Comparison of ENCODE assay signal across 12 cellular contexts in genomic region chr1:17605582-17606344, GRCh38.
A peak's percentile ranks its signal among the peaks of the same experiment; 100 is the strongest.
DNase-seq lines count a peak whose midpoint lies in the region; ATAC-seq and TF ChIP-seq lines count a peak whose summit lies in the region.
"Had no signal": no experiment of that assay in that cellular context is flagged by ENCODE, and none has a peak within 500 bp of the region (broad histone marks: within the 10 kb centered on the region; RNA-seq: fewer than 3 reads in every experiment).

No MANE protein-coding gene starts in this region.

- no peak for TF ChIP-seq POLR2A in gastrocnemius medialis (IDR thresholded peaks at IDR 0.05)

- H3K4me3 ChIP-seq in GM23248 = no peak overlapping the region
- no peak overlapping the region for H3K4me3 ChIP-seq in left ventricle myocardium inferior
- no peak overlapping the region for H3K4me3 ChIP-seq in gastrocnemius medialis

- H3K4me2 ChIP-seq in GM23248 (ENCODE audit: unreplicated experiment) = no peak overlapping the region

- H3F3A ChIP-seq in GM23248 (ENCODE audit: insufficient read depth) = no peaks in the 10 kb centered on the region

- H3K4me1 Mint-ChIP-seq in Calu3 (ENCODE audit: low read depth, unreplicated experiment) (peaks cover 7% of the 10 kb centered on the region), natural killer cell (no peaks in the 10 kb centered on the region)
- H3K4me1 Mint-ChIP-seq: CD4-positive, CD25-positive, alpha-beta regulatory T cell had no signal

- no peaks in the 10 kb centered on the region for H3K79me2 ChIP-seq in GM23248 (ENCODE audit: insufficient read depth)

- DNase-seq in GM23248 (peak; percentile 20), left ventricle myocardium inferior (peak; percentile 56), gastrocnemius medialis (peak in 1 of 2 donors; percentile 37), Calu3 (no peak), natural killer cell (no peak), islet precursor cell (no peak)
- DNase-seq: activated naive CD4-positive, alpha-beta T cell treated with anti-CD3 and anti-CD28 coated beads for 36 hours; CD4-positive, CD25-positive, alpha-beta regulatory T cell; nephron progenitor cell had no signal

- no peak overlapping the region for H2AFZ ChIP-seq in GM23248

- TF ChIP-seq CTCF in left ventricle myocardium inferior (IDR thresholded peaks at IDR 0.05; ENCODE audit: borderline replicate concordance) (no peak), gastrocnemius medialis (IDR thresholded peaks at IDR 0.05 in 4 of 5, conservative IDR thresholded peaks at IDR 0.05 in 1 of 5) (no peak), Calu3 (IDR thresholded peaks at IDR 0.05; ENCODE audit: unreplicated experiment) (no peak), natural killer cell (IDR thresholded peaks at IDR 0.05) (no peak)

- ATAC-seq in gastrocnemius medialis (peak in 1 of 2 donors; percentile 51), HG02840 (IDR thresholded peaks at IDR 0.05; ENCODE audit: low FRiP score, unreplicated experiment) (no peak), natural killer cell (no peak)

- H3K27ac ChIP-seq in GM23248 (no peak overlapping the region), adipose tissue (ENCODE audit: low read depth, low read length) (peak overlapping the region; percentile 4), left ventricle myocardium inferior (replicated peaks) (peak overlapping the region; percentile 89), gastrocnemius medialis (peak overlapping the region; percentile 49 to 73 (median 62))

- H3K36me3 ChIP-seq in GM23248 (ENCODE audit: low read depth) = no peaks in the 10 kb centered on the region
- peaks cover 28% of the 10 kb centered on the region for H3K36me3 ChIP-seq in left ventricle myocardium inferior
- H3K36me3 ChIP-seq in gastrocnemius medialis = no peaks in the 10 kb centered on the region

- no peaks in the 10 kb centered on the region for H3K9me3 ChIP-seq in GM23248 (ENCODE audit: low read depth)
- H3K9me3 ChIP-seq in left ventricle myocardium inferior (replicated peaks) = no peaks in the 10 kb centered on the region
- no peaks in the 10 kb centered on the region for H3K9me3 ChIP-seq in gastrocnemius medialis

- H3K27me3 ChIP-seq in GM23248 (replicated peaks; ENCODE audit: insufficient read depth) (no peaks in the 10 kb centered on the region), left ventricle myocardium inferior (ENCODE audit: low read depth) (no peaks in the 10 kb centered on the region), gastrocnemius medialis (no peaks in the 10 kb centered on the region)

- BruUV-seq in Calu3 (replicated peaks; lab: Mats Ljungman, UMichigan) = no TSS peak

- H4K20me1 ChIP-seq in GM23248 (ENCODE audit: insufficient read depth) = no peaks in the 10 kb centered on the region

- no peaks in the 10 kb centered on the region for H3K9me2 ChIP-seq in GM23248 (ENCODE audit: insufficient read depth)

- in situ Hi-C loops in GM23248 (cut with MboI) = loop anchor here (5.0 kb wide), 1 partner anchor 103 kb away; no protein-coding TSS in a partner anchor
- in situ Hi-C loops in gastrocnemius medialis (cut with MboI; ENCODE audit: low sequenced_read_pairs in 4 of 4) = loop anchor here (5.0 to 10.0 kb wide), 4 partner anchors 61 to 183 kb away; no protein-coding TSS in a partner anchor

- H3K27me3 Mint-ChIP-seq in Calu3 (ENCODE audit: unreplicated experiment) (no peaks in the 10 kb centered on the region), natural killer cell (ENCODE audit: low read depth in 2 of 2) (no peaks in the 10 kb centered on the region)
- H3K27me3 Mint-ChIP-seq: CD4-positive, CD25-positive, alpha-beta regulatory T cell; stimulated activated naive CD8-positive, alpha-beta T cell treated with anti-CD3 and anti-CD28 coated beads, Interleukin-15, Interleukin-2, amounts not matched to agents 100 ng/mL and 50 ng/mL, for 24 hours had no signal

- no peaks in the 10 kb centered on the region for H3K4me1 ChIP-seq in GM23248 (ENCODE audit: insufficient read depth)
- H3K4me1 ChIP-seq in left ventricle myocardium inferior = peaks cover 28% of the 10 kb centered on the region
- H3K4me1 ChIP-seq in gastrocnemius medialis = peaks cover 11 to 13% of the 10 kb centered on the region in 2 donors

- intact Hi-C loops in left ventricle myocardium inferior (cut with micrococcal nuclease) = loop anchor here (2.0 kb wide), 1 partner anchor 103 kb away; no protein-coding TSS in a partner anchor
- intact Hi-C loops in gastrocnemius medialis (cut with DNase I; ENCODE audit: low total_unique reads) = loop anchor here (1.0 to 5.0 kb wide), 3 partner anchors 103 to 183 kb away; no protein-coding TSS in a partner anchor
- intact Hi-C loops in Calu3 (cut with micrococcal nuclease; ENCODE audit: unreplicated experiment) = loop anchor here (2.0 kb wide), 1 partner anchor 111 kb away; no protein-coding TSS in a partner anchor
- intact Hi-C loops in natural killer cell (cut with micrococcal nuclease) = no loop called here

- no peaks in the 10 kb centered on the region for H3K36me3 Mint-ChIP-seq in Calu3 (ENCODE audit: insufficient read depth, unreplicated experiment)
- no peaks in the 10 kb centered on the region for H3K36me3 Mint-ChIP-seq in natural killer cell
- H3K36me3 Mint-ChIP-seq: CD4-positive, CD25-positive, alpha-beta regulatory T cell had no signal

- H3K27ac Mint-ChIP-seq in Calu3 (ENCODE audit: unreplicated experiment) (no peak overlapping the region), natural killer cell (no peak overlapping the region)
- H3K27ac Mint-ChIP-seq: activated naive CD4-positive, alpha-beta T cell treated with anti-CD3 and anti-CD28 coated beads for 36 hours; CD4-positive, CD25-positive, alpha-beta regulatory T cell; nephron progenitor cell; stimulated activated naive CD8-positive, alpha-beta T cell treated with anti-CD3 and anti-CD28 coated beads, Interleukin-15, Interleukin-2, amounts not matched to agents 100 ng/mL and 50 ng/mL, for 24 hours had no signal

- H3K9ac ChIP-seq in GM23248 = no peak overlapping the region

- CTCF ChIA-PET in Calu3 (lab: Charles Lee) = interaction anchor here (2.2 kb wide), 2 partner anchors 104 to 111 kb away, joined by 10 to 40 read pairs; no protein-coding TSS in a partner anchor

- WGBS in GM23248 (ENCODE audit: low coverage in 1 of 2, low lambda C conversion rate in 2 of 2, missing lambda C conversion rate in 2 of 2), 2 experiments = 57 to 58% methylated on average over 15 of the region's 15 CpGs
- 42 to 65% (median 62%) methylated on average over 15 of the region's 15 CpGs for WGBS in adipose tissue, 3 donors

- H3K9me3 Mint-ChIP-seq in Calu3 (ENCODE audit: low read depth, unreplicated experiment) (no peaks in the 10 kb centered on the region), natural killer cell (no peaks in the 10 kb centered on the region)
- H3K9me3 Mint-ChIP-seq: activated naive CD4-positive, alpha-beta T cell treated with anti-CD3 and anti-CD28 coated beads for 36 hours; CD4-positive, CD25-positive, alpha-beta regulatory T cell; nephron progenitor cell; stimulated activated naive CD8-positive, alpha-beta T cell treated with anti-CD3 and anti-CD28 coated beads, Interleukin-15, Interleukin-2, amounts not matched to agents 100 ng/mL and 50 ng/mL, for 24 hours had no signal

- H3K4me3 Mint-ChIP-seq in Calu3 (ENCODE audit: low read depth, unreplicated experiment) (no peak overlapping the region), natural killer cell (no peak overlapping the region)
- H3K4me3 Mint-ChIP-seq: activated naive CD4-positive, alpha-beta T cell treated with anti-CD3 and anti-CD28 coated beads for 36 hours; CD4-positive, CD25-positive, alpha-beta regulatory T cell; nephron progenitor cell; stimulated activated naive CD8-positive, alpha-beta T cell treated with anti-CD3 and anti-CD28 coated beads, Interleukin-15, Interleukin-2, amounts not matched to agents 100 ng/mL and 50 ng/mL, for 24 hours had no signal

Comparison
In these comparisons a context has a peak if more than half of its experiments do, and no peak if none do; other contexts are left out.
1. DNase-seq: peak in GM23248 (single experiment) and left ventricle myocardium inferior (single experiment); none in Calu3 (single experiment), natural killer cell (single experiment) and islet precursor cell (single experiment).